In genomic region chr1:89126234-89126580, GRCh38 we compare ENCODE assay signal across 7 cellular contexts. TPM values are rescaled to one million over a fixed set of nuclear protein-coding genes. Genes with fewer than 3 reads are reported as not detected.
DNase-seq lines count a peak whose midpoint lies in the region; ATAC-seq and TF ChIP-seq lines count a peak whose summit lies in the region.

No MANE protein-coding gene starts in this region.

- H3K4me1 Mint-ChIP-seq in stimulated activated effector memory CD8-positive, alpha-beta T cell treated with anti-CD3 and anti-CD28 coated beads, Interleukin-12 subunit alpha, Interleukin-12 subunit beta, amount 100 ng/mL, for 72 hours: peaks cover 56% of the 10 kb centered on the region

- no peak for TF ChIP-seq EP300 in esophagus muscularis mucosa (IDR thresholded peaks at IDR 0.05)

- intact Hi-C loops in esophagus muscularis mucosa (cut with DNase I): no loop called here

- peak overlapping the region; percentile 83 for H3K4me3 Mint-ChIP-seq in stimulated activated effector memory CD8-positive, alpha-beta T cell treated with anti-CD3 and anti-CD28 coated beads, Interleukin-12 subunit alpha, Interleukin-12 subunit beta, amount 100 ng/mL, for 72 hours

- TF ChIP-seq CTCF in esophagus muscularis mucosa (IDR thresholded peaks at IDR 0.05): no peak

- peak overlapping the region; percentile 63 to 75 (median 64) for H3K4me3 ChIP-seq in esophagus muscularis mucosa

- H3K27ac ChIP-seq in esophagus muscularis mucosa (replicated peaks in 1 of 4): peak overlapping the region; percentile 82 to 90 (median 86)

- TF ChIP-seq POLR2A in esophagus muscularis mucosa (IDR thresholded peaks at IDR 0.05; ENCODE audit: low read depth): no peak

- peaks cover 0 to 7% (median 6%) of the 10 kb centered on the region in 4 donors for H3K36me3 ChIP-seq in esophagus muscularis mucosa

- H3K36me3 Mint-ChIP-seq in stimulated activated effector memory CD8-positive, alpha-beta T cell treated with anti-CD3 and anti-CD28 coated beads, Interleukin-12 subunit alpha, Interleukin-12 subunit beta, amount 100 ng/mL, for 72 hours: peaks cover 26% of the 10 kb centered on the region

- H3K4me1 ChIP-seq in esophagus muscularis mucosa: peaks cover 17 to 70% (median 68%) of the 10 kb centered on the region in 4 donors

- no peaks in the 10 kb centered on the region for H3K9me3 Mint-ChIP-seq in stimulated activated effector memory CD8-positive, alpha-beta T cell treated with anti-CD3 and anti-CD28 coated beads, Interleukin-12 subunit alpha, Interleukin-12 subunit beta, amount 100 ng/mL, for 72 hours

- DNase-seq in esophagus muscularis mucosa (ENCODE audit: extremely low spot score): no peak
- DNase-seq in stimulated activated effector memory CD8-positive, alpha-beta T cell treated with anti-CD3 and anti-CD28 coated beads, Interleukin-12 subunit alpha, Interleukin-12 subunit beta, amount 100 ng/mL, for 72 hours (ENCODE audit: low spot score in 2 of 2): no peak
- DNase-seq in foreskin melanocyte: no peak
- no peak for DNase-seq in DMS153 (lab: John Stamatoyannopoulos, UW)
- DNase-seq in C1 segment of cervical spinal cord (lab: John Stamatoyannopoulos, UW): no peak

- H3K27ac Mint-ChIP-seq in stimulated activated effector memory CD8-positive, alpha-beta T cell treated with anti-CD3 and anti-CD28 coated beads, Interleukin-12 subunit alpha, Interleukin-12 subunit beta, amount 100 ng/mL, for 72 hours: peak overlapping the region; percentile 92

- ATAC-seq in GM19328 (IDR thresholded peaks at IDR 0.05; ENCODE audit: unreplicated experiment): peak; percentile 6
- peak; percentile 12 for ATAC-seq in HG03442 (IDR thresholded peaks at IDR 0.05; ENCODE audit: unreplicated experiment)
- ATAC-seq in stimulated activated effector memory CD8-positive, alpha-beta T cell treated with anti-CD3 and anti-CD28 coated beads, Interleukin-12 subunit alpha, Interleukin-12 subunit beta, amount 100 ng/mL, for 72 hours: peak; percentile 27

- H3K27me3 ChIP-seq in esophagus muscularis mucosa: no peaks in the 10 kb centered on the region

- no peaks in the 10 kb centered on the region for H3K9me3 ChIP-seq in esophagus muscularis mucosa

RNA-seq across cellular contexts. Expression of gene GBP2, which starts 0.3 kb away (rescaled TPM):
- total RNA-seq in esophagus muscularis mucosa: 100 to 1,000 TPM; 103 to 169 (median 147) TPM

RNA-seq across cellular contexts. Expression of gene GBP7, which starts 49.6 kb away (rescaled TPM):
- total RNA-seq in esophagus muscularis mucosa: not detected
